Comparison of ENCODE assay signal across 9 cellular contexts in the genomic region with DNA sequence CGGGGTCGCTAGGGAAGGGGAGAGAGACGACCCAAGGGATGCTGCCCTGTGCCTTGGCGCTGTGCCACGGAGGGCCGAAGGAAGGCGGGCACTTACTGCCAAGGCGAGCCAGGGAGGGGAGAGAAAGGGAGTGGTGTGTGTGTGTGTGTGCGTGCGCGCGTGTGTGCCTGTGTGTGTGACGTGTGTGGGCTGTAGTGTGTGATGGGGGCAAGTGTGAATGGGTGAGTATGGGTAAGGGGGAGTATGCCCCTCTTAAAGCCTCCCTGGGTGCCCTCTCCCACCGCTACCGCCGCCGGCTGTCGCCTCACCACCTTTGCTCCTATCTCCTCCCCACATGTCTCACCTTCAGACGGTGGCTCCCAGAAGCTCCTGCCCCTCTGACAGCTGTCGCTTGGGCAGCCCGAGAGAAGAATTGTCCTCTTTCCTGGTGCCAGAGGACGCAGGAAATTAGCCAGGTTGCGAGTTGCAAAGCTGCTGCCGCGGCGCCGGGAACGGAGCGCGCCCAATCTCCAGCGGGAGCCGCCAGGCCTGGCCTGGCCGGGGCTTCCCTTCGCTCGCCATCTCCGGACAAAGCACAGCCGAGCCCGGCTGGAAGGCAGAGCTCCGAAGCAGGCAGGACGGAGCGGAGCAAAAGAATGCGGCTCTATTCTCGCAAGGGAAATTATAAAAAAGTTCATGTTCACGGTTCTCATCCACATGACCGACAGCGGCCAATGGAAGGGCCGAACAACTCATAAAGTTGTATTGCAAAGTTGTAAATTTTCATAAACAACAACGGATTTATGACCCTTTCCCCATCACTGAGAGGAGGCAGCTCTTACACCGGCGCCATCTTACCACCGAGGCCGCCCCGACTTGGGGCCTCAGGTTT. TPM values are rescaled to one million over a fixed set of nuclear protein-coding genes. Genes with fewer than 3 reads are reported as not detected.
DNase-seq lines count a peak whose midpoint lies in the region; ATAC-seq and TF ChIP-seq lines count a peak whose summit lies in the region.
"Had no signal": no experiment of that assay in that cellular context is flagged by ENCODE, and none has a peak within 500 bp of the region (broad histone marks: within the 10 kb centered on the region; RNA-seq: fewer than 3 reads in every experiment).

TSS of gene HOXA3 (minus strand) at position 639 of the 871 bp plus-strand sequence. CDS start 41,943 bp downstream, outside the sequence.

- H3K27me3 ChIP-seq in OCI-LY1 (ENCODE audit: insufficient read depth, low read length): peaks cover 24% of the 10 kb centered on the region; the same call in 1 of the 2 replicates
- H3K27me3 ChIP-seq in psoas muscle (ENCODE audit: insufficient read depth in 3 of 3, low read length in 2 of 3): no peaks in the 10 kb centered on the region

- no peaks in the 10 kb centered on the region for H3K79me2 ChIP-seq in OCI-LY1 (ENCODE audit: insufficient read depth, low read length)

- peaks cover 29% of the 10 kb centered on the region for H3K4me1 Mint-ChIP-seq in endothelial cell (ENCODE audit: unreplicated experiment)

- H3K27me3 Mint-ChIP-seq in endothelial cell (ENCODE audit: unreplicated experiment): peaks cover 56% of the 10 kb centered on the region

- H3K27ac ChIP-seq in OCI-LY1 (ENCODE audit: low read depth, low read length, poor library complexity, severe bottlenecking): no peak within 1 kb of the TSS
- H3K27ac ChIP-seq in psoas muscle: peak within 1 kb of the TSS; percentile 84

- ATAC-seq in psoas muscle (peak in 3 of 4 donors; percentile 10 to 14 (median 11)), HG02870 (IDR thresholded peaks at IDR 0.05; ENCODE audit: unreplicated experiment) (no peak), GM19455 (IDR thresholded peaks at IDR 0.05; ENCODE audit: unreplicated experiment) (no peak)

- peak within 1 kb of the TSS; percentile 63 for H3K4me3 ChIP-seq in OCI-LY1 (ENCODE audit: low read depth, low read length, poor library complexity, severe bottlenecking)
- peak within 1 kb of the TSS; percentile 75 for H3K4me3 ChIP-seq in psoas muscle

- no peaks in the 10 kb centered on the region for H3K9me3 Mint-ChIP-seq in endothelial cell (ENCODE audit: unreplicated experiment)

- H3K9me3 ChIP-seq in OCI-LY1 (ENCODE audit: low read length): no peaks in the 10 kb centered on the region
- no peaks in the 10 kb centered on the region for H3K9me3 ChIP-seq in psoas muscle

- H3K27ac Mint-ChIP-seq in endothelial cell (ENCODE audit: unreplicated experiment): peak within 1 kb of the TSS; percentile 67

- peak within 1 kb of the TSS; percentile 73 for H3K4me3 Mint-ChIP-seq in endothelial cell (ENCODE audit: unreplicated experiment)

- no peaks in the 10 kb centered on the region for H3K9me2 ChIP-seq in OCI-LY1 (ENCODE audit: low read depth, low read length)

- intact Hi-C loops in psoas muscle (cut with DNase I): loop anchor here in 1 of 2 donors (10.0 kb wide), 1 partner anchor 1267 kb away; no protein-coding TSS in a partner anchor

- peaks cover 48% of the 10 kb centered on the region for H3K4me1 ChIP-seq in OCI-LY1 (ENCODE audit: insufficient read depth, low read length, severe bottlenecking)
- peaks cover 26% of the 10 kb centered on the region for H3K4me1 ChIP-seq in psoas muscle

- no peak for TF ChIP-seq CTCF in OCI-LY1 (IDR thresholded peaks at IDR 0.05; ENCODE audit: low read length)
- no peak for TF ChIP-seq CTCF in endothelial cell (IDR thresholded peaks at IDR 0.05; ENCODE audit: unreplicated experiment)
- no peak for TF ChIP-seq CTCF in psoas muscle (IDR thresholded peaks at IDR 0.05)

- peak within 1 kb of the TSS; percentile 91 for H3K4me2 ChIP-seq in OCI-LY1 (ENCODE audit: low read length)

- H3K36me3 ChIP-seq in OCI-LY1 (ENCODE audit: insufficient read depth, low read length): no peaks in the 10 kb centered on the region
- H3K36me3 ChIP-seq in psoas muscle (ENCODE audit: insufficient read depth in 1 of 2, low read depth in 1 of 2): no peaks in the 10 kb centered on the region

- H4K20me1 ChIP-seq in OCI-LY1 (ENCODE audit: insufficient read depth, low read length): no peaks in the 10 kb centered on the region

- peaks cover 3% of the 10 kb centered on the region for H3K36me3 Mint-ChIP-seq in endothelial cell (ENCODE audit: low read depth, unreplicated experiment)

- WGBS in psoas muscle, 3 donors: 2 to 9% (median 6%) methylated on average over 45 to 53 of the region's 53 CpGs

- no peak within 1 kb of the TSS for H2AFZ ChIP-seq in OCI-LY1 (ENCODE audit: low read length)

- no peaks in the 10 kb centered on the region for H3F3A ChIP-seq in OCI-LY1 (ENCODE audit: insufficient read depth, low read length)

- peak within 1 kb of the TSS; percentile 61; the same call in 1 of the 2 replicates for H3K9ac ChIP-seq in OCI-LY1 (ENCODE audit: low read length)

- peak; percentile 85 for DNase-seq in ELR (ENCODE audit: low read depth)
- DNase-seq in endothelial cell (ENCODE audit: low spot score): no peak
- peak; percentile 56 to 83 for DNase-seq in psoas muscle
- DNase-seq in NCI-H2196 treated with DMSO at 0.1 percent for 48 hours (lab: John Stamatoyannopoulos, UW; ENCODE audit: unreplicated experiment): no peak
- no peak for DNase-seq in effector CD8-positive, alpha-beta T cell (lab: John Stamatoyannopoulos, UW)

RNA-seq across cellular contexts. Expression of gene HOXA3, which starts in this region (rescaled TPM):
- total RNA-seq in endothelial cell (ENCODE audit: unreplicated experiment): 0.13 TPM
- 1 to 10 TPM; 3.3 to 5.6 (median 4.2) TPM for total RNA-seq in psoas muscle
- polyA plus RNA-seq in psoas muscle: 1 to 10 TPM in 1 of 3 donors, under 1 TPM in 2; 0.65 to 2.6 (median 0.97) TPM
- total RNA-seq: T-helper 2 cell treated with Interferon-gamma antibody and Interleukin-4, amounts not matched to agents 100 ng/mL and 5 ng/mL, for 36 hours had no signal

Comparison
In these comparisons a context has a peak if more than half of its experiments do, and no peak if none do; other contexts are left out.
1. DNase-seq: peak in ELR (single experiment) and psoas muscle (2 of 2); none in endothelial cell (single experiment), NCI-H2196 treated with DMSO at 0.1 percent for 48 hours (single experiment) and effector CD8-positive, alpha-beta T cell (single experiment).
2. ATAC-seq: peak in psoas muscle (3 of 4); none in HG02870 (single experiment) and GM19455 (single experiment).